9 cellular contexts compared by ENCODE assay signal in the genomic region with DNA sequence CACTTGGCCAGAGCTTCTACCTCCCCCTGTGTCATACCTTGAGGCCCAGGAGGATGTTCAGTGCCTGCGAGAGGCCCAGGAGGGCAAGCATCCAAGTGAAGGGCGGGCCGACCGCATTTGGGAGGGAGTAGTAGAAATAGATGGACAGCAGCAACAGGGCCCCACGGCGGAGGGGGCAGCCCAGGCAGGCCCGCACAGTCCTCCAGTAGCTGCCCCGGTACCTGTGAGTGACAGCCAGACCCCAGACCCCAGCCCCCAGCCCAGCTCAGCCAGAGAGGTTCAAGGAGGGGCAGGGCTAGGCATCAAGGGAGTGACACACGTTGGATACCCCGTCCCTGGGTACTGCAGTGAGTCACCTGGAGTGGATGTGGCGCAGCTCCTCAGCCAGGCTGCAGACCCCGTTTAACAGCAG. TPM values are rescaled to one million over a fixed set of nuclear protein-coding genes. Genes with fewer than 3 reads are reported as not detected.
DNase-seq lines count a peak whose midpoint lies in the region; ATAC-seq lines count a peak whose summit lies in the region.
"Had no signal": no experiment of that assay in that cellular context is flagged by ENCODE, and none has a peak within 500 bp of the region (broad histone marks: within the 10 kb centered on the region; RNA-seq: fewer than 3 reads in every experiment).

No MANE protein-coding gene starts in this region.

- no peaks in the 10 kb centered on the region for H3K27me3 ChIP-seq in subcutaneous abdominal adipose tissue (ENCODE audit: control insufficient read depth in 5 of 5, insufficient read depth in 4 of 5, low read length in 5 of 5)

- H3K9ac ChIP-seq in subcutaneous abdominal adipose tissue (ENCODE audit: low read length in 5 of 5) = peak overlapping the region in 4 of 5 donors; percentile 17 to 88 (median 71)

- H3K27ac Mint-ChIP-seq in activated naive CD4-positive, alpha-beta T cell treated with anti-CD3 and anti-CD28 coated beads for 36 hours = peak overlapping the region; percentile 100

- peaks cover 0 to 30% (median 20%) of the 10 kb centered on the region in 5 donors for H3K36me3 ChIP-seq in subcutaneous abdominal adipose tissue (ENCODE audit: control insufficient read depth in 5 of 5, insufficient read depth in 5 of 5, low read length in 5 of 5)

- H3K4me3 ChIP-seq in Jurkat, Clone E6-1 (ENCODE audit: low read length) = peak overlapping the region; percentile 72
- H3K4me3 ChIP-seq in subcutaneous abdominal adipose tissue (ENCODE audit: low read depth in 1 of 5, low read length in 5 of 5) = peak overlapping the region; percentile 48 to 77 (median 73)

- no peaks in the 10 kb centered on the region for H3K27me3 Mint-ChIP-seq in activated naive CD4-positive, alpha-beta T cell treated with anti-CD3 and anti-CD28 coated beads for 36 hours (ENCODE audit: low read depth)

- DNase-seq in Jurkat, Clone E6-1 (ENCODE audit: low read depth, low spot score) = no peak
- peak; percentile 74 for DNase-seq in activated naive CD4-positive, alpha-beta T cell treated with anti-CD3 and anti-CD28 coated beads for 36 hours
- DNase-seq in left ventricle myocardium superior (peak; percentile 71), DMS114 treated with DMSO at 0.1 percent for 48 hours (lab: John Stamatoyannopoulos, UW; ENCODE audit: unreplicated experiment) (no peak), NCI-H1930 (lab: John Stamatoyannopoulos, UW) (no peak), NCI-H510A (lab: John Stamatoyannopoulos, UW) (no peak)

- ATAC-seq in left ventricle myocardium superior = peak; percentile 53
- no peak for ATAC-seq in GM19035 (IDR thresholded peaks at IDR 0.05; ENCODE audit: unreplicated experiment)

- H3K9me3 Mint-ChIP-seq in activated naive CD4-positive, alpha-beta T cell treated with anti-CD3 and anti-CD28 coated beads for 36 hours = no peaks in the 10 kb centered on the region

- H3K27ac ChIP-seq in subcutaneous abdominal adipose tissue (ENCODE audit: low read depth, low read length) = peak overlapping the region; percentile 91

- H3K4me1 ChIP-seq in subcutaneous abdominal adipose tissue (ENCODE audit: control insufficient read depth in 5 of 5, insufficient read depth in 5 of 5, low read length in 5 of 5) = peaks cover 8 to 37% (median 25%) of the 10 kb centered on the region in 5 donors

- no peaks in the 10 kb centered on the region for H3K9me3 ChIP-seq in subcutaneous abdominal adipose tissue (ENCODE audit: control insufficient read depth in 5 of 5, low read length in 5 of 5)

- H3K36me3 Mint-ChIP-seq in activated naive CD4-positive, alpha-beta T cell treated with anti-CD3 and anti-CD28 coated beads for 36 hours (ENCODE audit: low read depth) = peaks cover 42% of the 10 kb centered on the region

- CTCF ChIA-PET in activated naive CD4-positive, alpha-beta T cell treated with anti-CD3 and anti-CD28 coated beads for 36 hours (lab: Charles Lee) = interaction anchor here (0.8 to 3.5 kb wide), 15 partner anchors 7 to 193 kb away, joined by 3 to 37 read pairs (median 3); partner anchors contain the start of genes DNAJC18, SMIM33 and UBE2D2

- intact Hi-C loops in activated naive CD4-positive, alpha-beta T cell treated with anti-CD3 and anti-CD28 coated beads for 36 hours (cut with micrococcal nuclease) = loop anchor here (1.0 kb wide), 2 partner anchors 9 to 32 kb away; no protein-coding TSS in a partner anchor
- intact Hi-C loops in left ventricle myocardium superior (cut with micrococcal nuclease) = no loop called here

- H3K4me1 Mint-ChIP-seq in activated naive CD4-positive, alpha-beta T cell treated with anti-CD3 and anti-CD28 coated beads for 36 hours (ENCODE audit: low read depth) = peaks cover 53% of the 10 kb centered on the region

- peak overlapping the region; percentile 100 for H3K4me3 Mint-ChIP-seq in activated naive CD4-positive, alpha-beta T cell treated with anti-CD3 and anti-CD28 coated beads for 36 hours

RNA-seq across cellular contexts. Expression of gene STING1, which starts 1.4 kb away (rescaled TPM):
- 45.1 TPM for polyA plus RNA-seq in Jurkat, Clone E6-1 (2012; ENCODE audit: insufficient read depth, insufficient read length)
- 100 to 1,000 TPM; 136 to 140 TPM for total RNA-seq in activated naive CD4-positive, alpha-beta T cell treated with anti-CD3 and anti-CD28 coated beads for 36 hours
- 46.3 TPM for total RNA-seq in left ventricle myocardium superior

RNA-seq across cellular contexts. Expression of gene SMIM33, which starts 10.3 kb away (rescaled TPM):
- polyA plus RNA-seq in Jurkat, Clone E6-1 (2012; ENCODE audit: insufficient read depth, insufficient read length) = 0.44 TPM
- total RNA-seq in activated naive CD4-positive, alpha-beta T cell treated with anti-CD3 and anti-CD28 coated beads for 36 hours = under 1 TPM; 0.14 to 0.37 TPM
- total RNA-seq in left ventricle myocardium superior = not detected
- total RNA-seq: M059J had no signal

RNA-seq across cellular contexts. Expression of gene ECSCR, which starts 18.6 kb away (rescaled TPM):
- 1.4 TPM for polyA plus RNA-seq in Jurkat, Clone E6-1 (2012; ENCODE audit: insufficient read depth, insufficient read length)
- under 1 TPM; 0.74 to 0.81 TPM for total RNA-seq in activated naive CD4-positive, alpha-beta T cell treated with anti-CD3 and anti-CD28 coated beads for 36 hours
- 20.6 TPM for total RNA-seq in left ventricle myocardium superior

RNA-seq across cellular contexts. Expression of gene DNAJC18, which starts 41.8 kb away (rescaled TPM):
- polyA plus RNA-seq in Jurkat, Clone E6-1 (2012; ENCODE audit: insufficient read depth, insufficient read length) = 18.7 TPM
- 10 to 100 TPM; 18.1 to 18.8 TPM for total RNA-seq in activated naive CD4-positive, alpha-beta T cell treated with anti-CD3 and anti-CD28 coated beads for 36 hours
- total RNA-seq in left ventricle myocardium superior = 10.5 TPM

Comparison
In these comparisons a context has a peak if more than half of its experiments do, and no peak if none do; other contexts are left out.
1. DNase-seq: peak in activated naive CD4-positive, alpha-beta T cell treated with anti-CD3 and anti-CD28 coated beads for 36 hours (single experiment) and left ventricle myocardium superior (single experiment); none in Jurkat, Clone E6-1 (single experiment), DMS114 treated with DMSO at 0.1 percent for 48 hours (single experiment), NCI-H1930 (0 of 2) and NCI-H510A (single experiment).
2. RNA of gene ECSCR, which starts 18.6 kb away (total RNA-seq): 20.6 TPM in left ventricle myocardium superior (single experiment); 0.74 to 0.81 TPM in activated naive CD4-positive, alpha-beta T cell treated with anti-CD3 and anti-CD28 coated beads for 36 hours; every median in the first group is over 10 times any median in the second.